19 cellular contexts compared by ENCODE assay signal in the genomic region with DNA sequence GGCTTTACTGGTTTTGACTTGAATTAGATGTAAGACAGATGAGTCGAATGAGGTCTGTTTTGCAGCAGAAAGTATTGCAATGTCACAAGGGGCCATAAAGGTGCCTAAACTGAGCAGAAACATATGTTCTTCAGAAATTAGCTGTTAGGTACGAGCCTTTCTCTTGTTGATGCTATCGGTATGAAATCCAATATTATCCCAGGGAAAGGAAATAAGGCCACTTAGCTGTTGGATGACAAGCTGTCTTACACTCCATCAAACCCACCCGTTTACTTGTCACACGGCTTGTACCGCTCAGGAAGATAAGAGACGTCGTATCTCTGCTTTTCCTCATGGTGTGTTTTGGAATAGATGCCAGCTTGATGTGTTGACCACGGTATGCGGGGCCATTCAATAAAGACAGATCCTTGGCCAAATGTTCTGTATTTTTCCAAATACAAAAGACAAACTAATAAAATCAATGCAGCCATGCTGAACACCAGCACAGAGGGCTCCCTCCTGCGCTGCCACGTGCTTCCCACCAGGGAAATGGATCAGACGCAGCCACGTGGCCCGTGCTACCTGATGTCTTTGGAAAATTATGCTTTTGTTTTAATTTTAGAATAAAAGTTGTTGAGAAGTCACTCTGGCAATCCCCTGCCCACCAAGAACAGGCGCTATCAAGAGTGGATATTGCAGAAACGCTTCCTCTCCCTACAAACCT.
DNase-seq lines count a peak whose midpoint lies in the region; ATAC-seq, FAIRE-seq and TF ChIP-seq lines count a peak whose summit lies in the region.
"Had no signal": no experiment of that assay in that cellular context is flagged by ENCODE, and none has a peak within 500 bp of the region (broad histone marks: within the 10 kb centered on the region; RNA-seq: fewer than 3 reads in every experiment).

No MANE protein-coding gene starts in this region.

- TF ChIP-seq CTCF in HepG2 (CRISPR knock-in tag; IDR thresholded peaks at IDR 0.05) = no peak
- TF ChIP-seq CTCF in right lobe of liver (IDR thresholded peaks at IDR 0.05) = no peak
- TF ChIP-seq CTCF in K562 (IDR thresholded peaks at IDR 0.05 in 2 of 3, conservative IDR thresholded peaks at IDR 0.05 in 1 of 3; ENCODE audit: insufficient read depth in 2 of 3, low read depth in 1 of 3, low read length in 3 of 3) = no peak

- H4K20me1 ChIP-seq in HepG2 (ENCODE audit: insufficient read depth, low read length) = no peaks in the 10 kb centered on the region
- no peaks in the 10 kb centered on the region for H4K20me1 ChIP-seq in K562 (replicated peaks; ENCODE audit: control insufficient read depth, insufficient read depth, low read length)
- H4K20me1 ChIP-seq: BLaER1 treated with 17β-estradiol and CSF1 and Interleukin-3, amounts not matched to agents 10 nM and 100 nM had no signal

- H3K9me1 ChIP-seq in K562 (ENCODE audit: control insufficient read depth, insufficient read depth, low read length) = no peaks in the 10 kb centered on the region

- WGBS in HepG2 (ENCODE audit: low lambda C conversion rate) = 34% methylated on average over 17 of the region's 17 CpGs
- 47% methylated on average over 14 of the region's 17 CpGs for WGBS in right lobe of liver (ENCODE audit: insufficient coverage, low coverage, low lambda C conversion rate, missing lambda C conversion rate)
- 0% methylated on average over 17 of the region's 17 CpGs for WGBS in K562 (ENCODE audit: insufficient coverage, low coverage, missing lambda C conversion rate)
- 60 to 65% (median 61%) methylated on average over 17 of the region's 17 CpGs for WGBS in small intestine, 3 donors

- H3K27ac Mint-ChIP-seq in natural killer cell treated with Interleukin-12 subunit alpha and Interleukin-12 subunit beta and Interleukin-15 and Interleukin-18, amount 100 ng/mL, for 72 hours = no peak overlapping the region
- H3K27ac Mint-ChIP-seq: T-helper 1 cell treated with Interleukin-12 subunit alpha and Interleukin-12 subunit beta and Interleukin-4 antibody, amounts not matched to agents 30 μg/mL and 1 μg/mL, for 36 hours had no signal

- no peaks in the 10 kb centered on the region for H3K79me2 ChIP-seq in HepG2 (ENCODE audit: insufficient read depth, low read length)
- H3K79me2 ChIP-seq in K562 (ENCODE audit: control insufficient read depth, insufficient read depth, low read length) = no peaks in the 10 kb centered on the region

- peaks cover 5 to 10% of the 10 kb centered on the region in 2 donors for H3K27me3 Mint-ChIP-seq in natural killer cell treated with Interleukin-12 subunit alpha and Interleukin-12 subunit beta and Interleukin-15 and Interleukin-18, amount 100 ng/mL, for 72 hours

- H3K4me2 ChIP-seq in HepG2 (ENCODE audit: low read depth, low read length) = no peak overlapping the region
- H3K4me2 ChIP-seq in K562 (ENCODE audit: insufficient read depth, low read length) = no peak overlapping the region
- H3K4me2 ChIP-seq: BLaER1 treated with 17β-estradiol and CSF1 and Interleukin-3, amounts not matched to agents 10 nM and 100 nM had no signal

- H3K36me3 Mint-ChIP-seq in natural killer cell treated with Interleukin-12 subunit alpha and Interleukin-12 subunit beta and Interleukin-15 and Interleukin-18, amount 100 ng/mL, for 72 hours = no peaks in the 10 kb centered on the region

- intact Hi-C loops in HepG2 (cut with micrococcal nuclease; ENCODE audit: unreplicated experiment) (no loop called here), right lobe of liver (cut with DNase I) (no loop called here), K562 (cut with micrococcal nuclease) (no loop called here)

- BruUV-seq in HepG2 (replicated peaks; lab: Mats Ljungman, UMichigan) (no TSS peak), K562 (replicated peaks; lab: Mats Ljungman, UMichigan) (no TSS peak)

- H3K4me3 ChIP-seq in HepG2 (replicated peaks in 1 of 3; ENCODE audit: insufficient read depth in 1 of 3, low read depth in 2 of 3, low read length in 3 of 3) (no peak overlapping the region), right lobe of liver (no peak overlapping the region), K562 (no peak overlapping the region), small intestine (ENCODE audit: low read depth in 1 of 2, low read length in 2 of 2) (no peak overlapping the region)
- H3K4me3 ChIP-seq: BLaER1 treated with 17β-estradiol and CSF1 and Interleukin-3, amounts not matched to agents 10 nM and 100 nM; GM23248 had no signal

- in situ Hi-C loops in HepG2 (cut with HindIII; ENCODE audit: extremely low pct_ligation_motif_present, low pct_unique_long_range_greater_than_20kb) = no loop called here
- in situ Hi-C loops in K562 (cut with MboI) = no loop called here

- no peaks in the 10 kb centered on the region for H3K4me1 Mint-ChIP-seq in natural killer cell treated with Interleukin-12 subunit alpha and Interleukin-12 subunit beta and Interleukin-15 and Interleukin-18, amount 100 ng/mL, for 72 hours (ENCODE audit: low read depth in 2 of 2)

- H3K36me3 ChIP-seq in HepG2 (replicated peaks in 1 of 2; ENCODE audit: control insufficient read depth in 1 of 2, insufficient read depth in 2 of 2, low read length in 2 of 2) (no peaks in the 10 kb centered on the region), right lobe of liver (no peaks in the 10 kb centered on the region), K562 (ENCODE audit: control insufficient read depth, insufficient read depth, low read length) (no peaks in the 10 kb centered on the region), small intestine (ENCODE audit: control insufficient read depth in 2 of 2, insufficient read depth in 2 of 2, low read length in 2 of 2) (no peaks in the 10 kb centered on the region)
- H3K36me3 ChIP-seq: BLaER1 treated with 17β-estradiol and CSF1 and Interleukin-3, amounts not matched to agents 10 nM and 100 nM had no signal

- H3K9me3 ChIP-seq in HepG2 (ENCODE audit: low read length) (no peaks in the 10 kb centered on the region), right lobe of liver (no peaks in the 10 kb centered on the region), K562 (replicated peaks; ENCODE audit: control insufficient read depth, insufficient read depth, low read depth, low read length) (no peaks in the 10 kb centered on the region), small intestine (ENCODE audit: control insufficient read depth, low read depth) (no peaks in the 10 kb centered on the region)

- H3K9ac ChIP-seq in HepG2 (ENCODE audit: insufficient read depth, low read depth, low read length) (no peak overlapping the region), K562 (ENCODE audit: insufficient read depth in 1 of 2, low read depth in 2 of 2, low read length in 2 of 2) (no peak overlapping the region)
- H3K9ac ChIP-seq: BLaER1 treated with 17β-estradiol and CSF1 and Interleukin-3, amounts not matched to agents 10 nM and 100 nM; GM23248 had no signal

- peaks cover 11% of the 10 kb centered on the region for H3K4me1 ChIP-seq in HepG2 (ENCODE audit: insufficient read depth, low read length)
- H3K4me1 ChIP-seq in right lobe of liver = no peaks in the 10 kb centered on the region
- no peaks in the 10 kb centered on the region for H3K4me1 ChIP-seq in K562 (replicated peaks in 1 of 2; ENCODE audit: control insufficient read depth in 2 of 2, insufficient read depth in 2 of 2, low read length in 2 of 2)
- H3K4me1 ChIP-seq in small intestine (ENCODE audit: control insufficient read depth in 2 of 2, insufficient read depth in 1 of 2, low read depth in 1 of 2, low read length in 1 of 2) = no peaks in the 10 kb centered on the region

- POLR2A ChIA-PET in HepG2 (lab: Yijun Ruan, JAX) = no interaction called here
- POLR2A ChIA-PET in K562 (lab: Yijun Ruan, JAX) = interaction anchor here (1.5 kb wide), 1 partner anchor 9 kb away, joined by 5 read pairs; no protein-coding TSS in a partner anchor

- no peaks in the 10 kb centered on the region for H3K9me3 Mint-ChIP-seq in natural killer cell treated with Interleukin-12 subunit alpha and Interleukin-12 subunit beta and Interleukin-15 and Interleukin-18, amount 100 ng/mL, for 72 hours
- H3K9me3 Mint-ChIP-seq: T-helper 1 cell treated with Interleukin-12 subunit alpha and Interleukin-12 subunit beta and Interleukin-4 antibody, amounts not matched to agents 30 μg/mL and 1 μg/mL, for 36 hours had no signal

- FAIRE-seq in HepG2 (lab: Jason Lieb, UNC) (no peak), K562 (lab: Jason Lieb, UNC) (no peak), small intestine (lab: Jason Lieb, UNC) (no peak)
- FAIRE-seq: A204.1, RCC 7860 had no signal

- no peak for TF ChIP-seq RAD21 in HepG2 (CRISPR knock-in tag; IDR thresholded peaks at IDR 0.05)
- no peak for TF ChIP-seq RAD21 in K562 (CRISPR knock-in tag; conservative IDR thresholded peaks at IDR 0.05 in 1 of 2, IDR thresholded peaks at IDR 0.05 in 1 of 2)

- TF ChIP-seq EP300 in HepG2 (IDR thresholded peaks at IDR 0.05; ENCODE audit: low read depth in 2 of 2, low read length in 2 of 2) = no peak
- no peak for TF ChIP-seq EP300 in HepG2 (CRISPR knock-in tag; IDR thresholded peaks at IDR 0.05; ENCODE audit: borderline replicate concordance)
- TF ChIP-seq EP300 in K562 (IDR thresholded peaks at IDR 0.05; ENCODE audit: low read length) = no peak

- H3K4me3 Mint-ChIP-seq in natural killer cell treated with Interleukin-12 subunit alpha and Interleukin-12 subunit beta and Interleukin-15 and Interleukin-18, amount 100 ng/mL, for 72 hours = no peak overlapping the region
- H3K4me3 Mint-ChIP-seq: T-helper 1 cell treated with Interleukin-12 subunit alpha and Interleukin-12 subunit beta and Interleukin-4 antibody, amounts not matched to agents 30 μg/mL and 1 μg/mL, for 36 hours had no signal

- TF ChIP-seq POLR2A in HepG2 (IDR thresholded peaks at IDR 0.05; ENCODE audit: insufficient read depth in 1 of 2, low read depth in 2 of 2, low read length in 2 of 2) = no peak
- TF ChIP-seq POLR2A in right lobe of liver (IDR thresholded peaks at IDR 0.05) = no peak
- no peak for TF ChIP-seq POLR2A in K562 (conservative IDR thresholded peaks at IDR 0.05)

- no peak overlapping the region for H3K27ac ChIP-seq in HepG2 (ENCODE audit: extremely low read length, insufficient read depth, low read length)
- H3K27ac ChIP-seq in right lobe of liver = no peak overlapping the region
- H3K27ac ChIP-seq in K562 (ENCODE audit: extremely low read depth, low read depth, low read length) = no peak overlapping the region
- H3K27ac ChIP-seq in small intestine (ENCODE audit: low read depth in 1 of 2, low read length in 1 of 2) = no peak overlapping the region
- H3K27ac ChIP-seq: BLaER1 treated with 17β-estradiol and CSF1 and Interleukin-3, amounts not matched to agents 10 nM and 100 nM; GM23248 had no signal

- CTCF ChIA-PET in HepG2 (lab: Yijun Ruan, JAX; ENCODE audit: low intra/inter-chr PET ratio, low total read pairs) = no interaction called here
- CTCF ChIA-PET in K562 (lab: Yijun Ruan, JAX; ENCODE audit: low intra/inter-chr PET ratio) = no interaction called here

- no peak for ATAC-seq in HepG2
- ATAC-seq in right lobe of liver = no peak
- ATAC-seq in K562 = no peak
- no peak for ATAC-seq in natural killer cell treated with Interleukin-12 subunit alpha and Interleukin-12 subunit beta and Interleukin-15 and Interleukin-18, amount 100 ng/mL, for 72 hours
- ATAC-seq: HCT116 had no signal

- no peak overlapping the region for H2AFZ ChIP-seq in HepG2 (ENCODE audit: low read length)
- H2AFZ ChIP-seq in K562 (ENCODE audit: low read depth, low read length) = no peak overlapping the region
- H2AFZ ChIP-seq: GM23248 had no signal

- H3K27me3 ChIP-seq in HepG2 (ENCODE audit: control insufficient read depth in 1 of 2, insufficient read depth in 2 of 2, low read length in 2 of 2) (peaks cover 0 to 14% of the 10 kb centered on the region in 2 experiments; a peak in 1 of 5 replicates), right lobe of liver (no peaks in the 10 kb centered on the region), K562 (ENCODE audit: control insufficient read depth in 2 of 2, insufficient read depth in 2 of 2, low read length in 2 of 2) (peaks cover 0 to 14% of the 10 kb centered on the region in 2 experiments; a peak in 2 of 5 replicates), small intestine (ENCODE audit: control insufficient read depth in 2 of 2, insufficient read depth in 2 of 2, low read length in 2 of 2) (no peaks in the 10 kb centered on the region)
- H3K27me3 ChIP-seq: BLaER1 treated with 17β-estradiol and CSF1 and Interleukin-3, amounts not matched to agents 10 nM and 100 nM had no signal

- DNase-seq in HepG2 (ENCODE audit: low spot score) (no peak), right lobe of liver (no peak), NCI-H2171 treated with DMSO at 0.1 percent for 48 hours (lab: John Stamatoyannopoulos, UW) (peak; percentile 96), K562 (ENCODE audit: extremely low read depth in 1 of 4, low spot score in 3 of 4) (no peak), NCI-H2196 (lab: John Stamatoyannopoulos, UW; ENCODE audit: unreplicated experiment) (no peak), small intestine (no peak)
- no peak for DNase-seq in natural killer cell treated with Interleukin-12 subunit alpha and Interleukin-12 subunit beta and Interleukin-15 and Interleukin-18, amount 100 ng/mL, for 72 hours (ENCODE audit: low spot score)
- DNase-seq in stimulated activated CD4-positive, alpha-beta T cell treated with anti-CD3 and anti-CD28 coated beads, Interleukin-2, amount 100 ng/mL, for 48 hours = no peak
- DNase-seq: DMS 273 treated with DMSO at 0.1 percent for 48 hours, GM23248, NCI-H146, NCI-H2081 treated with DMSO at 0.1 percent for 48 hours, NCI-H524 treated with DMSO at 0.1 percent for 48 hours, Right ventricle myocardium superior had no signal
